ENCODE assay signal across 8 cellular contexts in the genomic region with DNA sequence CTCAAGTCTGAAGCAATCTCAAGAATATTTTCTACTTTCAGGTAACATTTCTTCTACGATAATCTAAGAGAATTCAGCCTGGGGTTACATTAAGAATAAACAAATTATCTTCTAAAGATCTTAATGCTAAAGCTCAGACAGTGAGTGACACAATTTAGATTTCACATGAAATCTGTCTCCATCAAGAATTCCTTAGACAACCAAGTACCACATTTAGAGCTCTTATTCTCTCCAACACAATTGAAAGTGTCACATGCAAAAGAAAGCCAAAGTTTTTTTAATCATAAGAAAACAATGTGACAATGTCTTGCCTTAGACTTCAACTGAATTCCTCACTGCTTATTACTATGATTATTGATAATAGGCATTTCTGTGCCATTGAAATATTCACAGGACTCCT.
"Had no signal": no experiment of that assay in that cellular context is flagged by ENCODE, and none has a peak within 500 bp of the region (broad histone marks: within the 10 kb centered on the region; RNA-seq: fewer than 3 reads in every experiment).

No MANE protein-coding gene starts in this region.

- H3K27ac Mint-ChIP-seq: GM23338, H9, HFFc6 had no signal

- H3K4me3 Mint-ChIP-seq: GM23338, H9, HFFc6 had no signal

- H3K9me3 ChIP-seq: HAP-1 had no signal

- H3K4me3 ChIP-seq: GM23248, GM23338, HAP-1 had no signal

- H3K36me3 ChIP-seq: HAP-1 had no signal

- H3K4me2 ChIP-seq: GM23338 had no signal

- H3K27ac ChIP-seq: GM23248 had no signal

- DNase-seq: GM23248, GOT3, H7, H9, HCEC 1CT, HFFc6 had no signal

- H2AFZ ChIP-seq: GM23248, GM23338 had no signal

- H3K9ac ChIP-seq: GM23248 had no signal
